12 cellular contexts compared by ENCODE assay signal in the genomic region with DNA sequence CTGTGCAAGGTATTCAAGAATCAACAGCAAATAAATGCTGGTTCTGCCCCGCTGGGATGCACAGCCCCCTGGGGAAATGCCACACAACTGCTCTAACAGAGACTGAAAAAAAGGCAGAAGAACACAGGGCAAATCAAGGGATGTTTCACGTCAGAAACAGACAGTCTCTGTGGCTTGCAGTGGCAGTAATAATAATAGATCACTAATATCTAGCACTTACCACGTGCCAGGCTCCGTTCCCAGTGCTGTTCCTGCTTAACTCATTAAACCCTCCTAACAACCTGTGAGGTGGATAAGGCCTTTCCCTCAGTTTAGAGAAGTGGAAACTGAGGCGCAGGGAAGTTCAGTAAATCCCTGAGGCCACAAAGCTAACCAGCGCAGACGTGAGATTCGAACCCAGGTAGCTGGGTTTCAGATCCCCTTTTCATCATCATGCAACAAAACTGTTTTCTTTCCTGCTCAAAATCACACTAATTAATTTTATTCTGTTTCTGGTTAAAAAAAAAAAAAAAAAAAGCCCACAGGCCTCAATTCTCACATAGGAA. TPM values are rescaled to one million over a fixed set of nuclear protein-coding genes. Genes with fewer than 3 reads are reported as not detected.
DNase-seq lines count a peak whose midpoint lies in the region; ATAC-seq, FAIRE-seq and TF ChIP-seq lines count a peak whose summit lies in the region.
"Had no signal": no experiment of that assay in that cellular context is flagged by ENCODE, and none has a peak within 500 bp of the region (broad histone marks: within the 10 kb centered on the region; RNA-seq: fewer than 3 reads in every experiment).

No MANE protein-coding gene starts in this region.

- H3K23ac ChIP-seq in H1 (ENCODE audit: insufficient read length): no peak overlapping the region

- H3K27ac Mint-ChIP-seq in activated CD4-positive, alpha-beta T cell treated with anti-CD3 and anti-CD28 coated beads, Interleukin-2, amount 10 ng/mL, durations not matched to agents 7 days and 5 days: no peak overlapping the region
- H3K27ac Mint-ChIP-seq: progenitor cell of endocrine pancreas had no signal

- H3K4me2 ChIP-seq in H1 (ENCODE audit: insufficient read depth in 1 of 2, low read depth in 2 of 2, low read length in 2 of 2) (peak overlapping the region in 1 of 2 experiments; percentile 18; a peak in 2 of 4 replicates), skeletal muscle satellite cell (ENCODE audit: low read length) (peak overlapping the region; percentile 77)

- H3K9ac ChIP-seq in HUES64 (ENCODE audit: low read depth, low read length) (0 out of 2 replicates have a peak overlapping the region, but pooled peaks have one; percentile 6), H1 (replicated peaks in 1 of 4; ENCODE audit: extremely low read depth in 1 of 4, low read depth in 3 of 4, low read length in 3 of 4) (no peak overlapping the region), skeletal muscle satellite cell (ENCODE audit: low read depth, low read length) (peak overlapping the region; percentile 75)

- peaks cover 6% of the 10 kb centered on the region for H3K9me3 Mint-ChIP-seq in activated CD4-positive, alpha-beta T cell treated with anti-CD3 and anti-CD28 coated beads, Interleukin-2, amount 10 ng/mL, durations not matched to agents 7 days and 5 days

- H3K23me2 ChIP-seq in H1 (ENCODE audit: low read depth, low read length): no peaks in the 10 kb centered on the region

- no peak for TF ChIP-seq POLR2A in H1 (IDR thresholded peaks at IDR 0.05; ENCODE audit: control extremely low read depth in 1 of 2, low read depth in 2 of 2, low read length in 2 of 2)

- H4K91ac ChIP-seq in H1 (replicated peaks; ENCODE audit: insufficient read length, low read length): no peak overlapping the region

- FAIRE-seq in H1 (lab: Jason Lieb, UNC): no peak
- FAIRE-seq: bronchial epithelial cell had no signal

- no peak overlapping the region for H2BK120ac ChIP-seq in H1 (replicated peaks; ENCODE audit: low read depth, low read length)

- H3K27ac ChIP-seq in HUES64 (ENCODE audit: low read depth, low read length) (peak overlapping the region; percentile 54), H1 (ENCODE audit: low read depth, low read length) (0 out of 2 replicates have a peak overlapping the region, but pooled peaks have one; percentile 0)

- no peak overlapping the region for H2BK20ac ChIP-seq in H1 (ENCODE audit: low read length)

- H2AFZ ChIP-seq in H1 (ENCODE audit: low read length): no peak overlapping the region

- H3K9me3 ChIP-seq in HUES64 (ENCODE audit: insufficient read depth, low read depth, low read length) (no peaks in the 10 kb centered on the region; the same call in 1 of the 2 replicates), H1 (ENCODE audit: insufficient read depth in 2 of 2, low read depth in 1 of 2, low read length in 1 of 2) (no peaks in the 10 kb centered on the region), skeletal muscle satellite cell (replicated peaks; ENCODE audit: low read length) (no peaks in the 10 kb centered on the region)

- peaks cover 12% of the 10 kb centered on the region; the same call in 1 of the 2 replicates for H3K79me1 ChIP-seq in H1 (ENCODE audit: low read depth, low read length)

- no peak overlapping the region for H3K4me3 Mint-ChIP-seq in activated CD4-positive, alpha-beta T cell treated with anti-CD3 and anti-CD28 coated beads, Interleukin-2, amount 10 ng/mL, durations not matched to agents 7 days and 5 days

- H3K27me3 Mint-ChIP-seq in activated CD4-positive, alpha-beta T cell treated with anti-CD3 and anti-CD28 coated beads, Interleukin-2, amount 10 ng/mL, durations not matched to agents 7 days and 5 days: no peaks in the 10 kb centered on the region
- H3K27me3 Mint-ChIP-seq: progenitor cell of endocrine pancreas had no signal

- H3K4me3 ChIP-seq in HUES64 (ENCODE audit: low read length): no peak overlapping the region
- no peak overlapping the region for H3K4me3 ChIP-seq in H1 (ENCODE audit: extremely low read depth in 1 of 4, insufficient read depth in 2 of 4, low read depth in 3 of 4, low read length in 4 of 4)
- H3K4me3 ChIP-seq in skeletal muscle satellite cell (ENCODE audit: low read length): no peak overlapping the region

- H4K20me1 ChIP-seq in H1 (replicated peaks in 1 of 2; ENCODE audit: control insufficient read depth in 1 of 2, insufficient read depth in 2 of 2, low read length in 2 of 2): peaks cover 3 to 5% of the 10 kb centered on the region in 2 experiments

- no peak for TF ChIP-seq RAD21 in H1 (IDR thresholded peaks at IDR 0.05 in 1 of 2, conservative IDR thresholded peaks at IDR 0.05 in 1 of 2; ENCODE audit: low read depth in 2 of 2, low read length in 2 of 2)

- ATAC-seq in GM18498 (IDR thresholded peaks at IDR 0.05; ENCODE audit: unreplicated experiment): peak; percentile 40
- no peak for ATAC-seq in left lobe of liver
- no peak for ATAC-seq in GM18870 (IDR thresholded peaks at IDR 0.05; ENCODE audit: unreplicated experiment)

- DNase-seq in H1 (ENCODE audit: low read depth in 1 of 2, low spot score in 2 of 2) (no peak), left lobe of liver (ENCODE audit: low spot score) (no peak), dermis blood vessel endothelial cell (no peak)
- DNase-seq in activated CD4-positive, alpha-beta T cell treated with anti-CD3 and anti-CD28 coated beads, Interleukin-2, amount 10 ng/mL, durations not matched to agents 7 days and 5 days: no peak
- DNase-seq: DMS 273 treated with DMSO at 0.1 percent for 48 hours, NCI-H1092 treated with DMSO at 0.1 percent for 48 hours had no signal

- TF ChIP-seq EP300 in H1 (IDR thresholded peaks at IDR 0.05; ENCODE audit: borderline replicate concordance in 1 of 2, low read depth in 2 of 2, low read length in 2 of 2): no peak

- no peak overlapping the region for H2BK12ac ChIP-seq in H1 (ENCODE audit: low read depth, low read length)

- no peak overlapping the region for H3K14ac ChIP-seq in H1 (ENCODE audit: insufficient read length)

- no peak overlapping the region for H3K4ac ChIP-seq in H1 (replicated peaks; ENCODE audit: insufficient read length, low read depth, low read length)

- H4K8ac ChIP-seq in H1 (ENCODE audit: extremely low read depth, insufficient read depth, low read length): no peak overlapping the region

- H3K4me1 ChIP-seq in HUES64 (ENCODE audit: insufficient read depth, low read length) (peaks cover 20% of the 10 kb centered on the region), H1 (replicated peaks in 1 of 4; ENCODE audit: control insufficient read depth in 3 of 4, insufficient read depth in 4 of 4, low read length in 3 of 4) (peaks cover 0 to 10% (median 4%) of the 10 kb centered on the region in 4 experiments; a peak in 4 of 7 replicates), skeletal muscle satellite cell (ENCODE audit: control insufficient read depth, insufficient read depth, low read length) (peaks cover 48% of the 10 kb centered on the region)

- POLR2A ChIA-PET in H1 (lab: Charles Lee; ENCODE audit: partially characterized antibody): no interaction called here
- POLR2A ChIA-PET in activated CD4-positive, alpha-beta T cell treated with anti-CD3 and anti-CD28 coated beads, Interleukin-2, amount 10 ng/mL, durations not matched to agents 7 days and 5 days (lab: Charles Lee): no interaction called here

- CTCF ChIA-PET in H1 (lab: Charles Lee; ENCODE audit: partially characterized antibody): interaction anchor here (0.7 kb wide), 1 partner anchor 9 kb away, joined by 5 read pairs; no protein-coding TSS in a partner anchor
- CTCF ChIA-PET in activated CD4-positive, alpha-beta T cell treated with anti-CD3 and anti-CD28 coated beads, Interleukin-2, amount 10 ng/mL, durations not matched to agents 7 days and 5 days (lab: Charles Lee): no interaction called here

- H3K27me3 ChIP-seq in HUES64 (ENCODE audit: insufficient read depth, low read length) (no peaks in the 10 kb centered on the region), H1 (replicated peaks in 1 of 4; ENCODE audit: control insufficient read depth in 3 of 4, extremely low read depth in 1 of 4, insufficient read depth in 3 of 4, low read length in 3 of 4) (no peaks in the 10 kb centered on the region), skeletal muscle satellite cell (ENCODE audit: control insufficient read depth, insufficient read depth, low read length) (no peaks in the 10 kb centered on the region)

- no peak overlapping the region; the same call in 1 of the 2 replicates for H2BK5ac ChIP-seq in H1 (ENCODE audit: low read depth, low read length)

- no peak overlapping the region for H2BK15ac ChIP-seq in H1 (ENCODE audit: low read length)

- 87% methylated on average over 8 of the region's 8 CpGs for WGBS in HUES64
- WGBS in H1 (ENCODE audit: extremely low coverage in 1 of 2, insufficient coverage in 1 of 2, insufficient read length in 1 of 2, insufficient replicate concordance in 2 of 2, low coverage in 1 of 2, low lambda C conversion rate in 2 of 2, missing lambda C conversion rate in 1 of 2), 2 experiments: 81% methylated on average over 8 of the region's 8 CpGs; no CpG with 5 or more reads in 1 of the 2 experiments

- H2AK5ac ChIP-seq in H1 (ENCODE audit: low read depth, low read length): no peak overlapping the region

- H3K56ac ChIP-seq in H1 (replicated peaks; ENCODE audit: insufficient read length, low read depth, low read length): no peak overlapping the region

- peaks cover 3 to 34% of the 10 kb centered on the region in 2 experiments; a peak in 3 of 4 replicates for H3K79me2 ChIP-seq in H1 (ENCODE audit: control insufficient read depth in 1 of 2, insufficient read depth in 2 of 2, low read length in 2 of 2)

- peaks cover 27% of the 10 kb centered on the region for H3K4me1 Mint-ChIP-seq in activated CD4-positive, alpha-beta T cell treated with anti-CD3 and anti-CD28 coated beads, Interleukin-2, amount 10 ng/mL, durations not matched to agents 7 days and 5 days

- H4K5ac ChIP-seq in H1 (ENCODE audit: insufficient read length, low read depth, low read length): no peak overlapping the region

- H3K36me3 ChIP-seq in HUES64 (ENCODE audit: insufficient read depth, low read length) (peaks cover 37% of the 10 kb centered on the region), H1 (ENCODE audit: control insufficient read depth in 2 of 4, insufficient read depth in 4 of 4, low read length in 3 of 4) (peaks cover 3 to 8% (median 6%) of the 10 kb centered on the region in 4 experiments; a peak in 6 of 8 replicates), skeletal muscle satellite cell (ENCODE audit: insufficient read depth, low read length) (peaks cover 29% of the 10 kb centered on the region)

- H3K36me3 Mint-ChIP-seq in activated CD4-positive, alpha-beta T cell treated with anti-CD3 and anti-CD28 coated beads, Interleukin-2, amount 10 ng/mL, durations not matched to agents 7 days and 5 days (ENCODE audit: low read depth): peaks cover 49% of the 10 kb centered on the region

- no peak for TF ChIP-seq CTCF in H1 (IDR thresholded peaks at IDR 0.05; ENCODE audit: control extremely low read depth in 1 of 3, insufficient read depth in 1 of 3, low read depth in 1 of 3, low read length in 3 of 3)

- no peak overlapping the region for H3K18ac ChIP-seq in H1 (ENCODE audit: extremely low read depth, low read length)

RNA-seq across cellular contexts. Expression of a gene that starts 36.7 kb away (rescaled TPM):
- polyA plus RNA-seq in HUES64 (2013, experiment 1 of 2): 54.9 TPM
- 59.2 TPM for polyA plus RNA-seq in HUES64 (2013, experiment 2 of 2)
- 91.4 and 93.2 TPM in 2 replicates for total RNA-seq in H1 (2021; fragmentation: NEBNext Ultra II Directional; extraction: Animal tissue kit (Norgen Biotek cat#: 25700))
- polyA plus RNA-seq in H1 (2011; rRNA removed): 28.5 and 37.7 TPM in 2 replicates
- 20.7 TPM for polyA plus RNA-seq in H1 (2011; cell fraction: cytosol; rRNA removed)
- polyA plus RNA-seq in H1 (2011; cell fraction: nucleus; rRNA removed): 39.6 TPM
- 48.0 to 73.9 TPM (median 59.4 TPM) in 4 replicates for polyA plus RNA-seq in H1 (2012, experiment 1 of 2)
- 45.2 TPM for polyA plus RNA-seq in H1 (2012, experiment 2 of 2)
- polyA plus RNA-seq in H1 (2013, experiment 1 of 2): 50.4 TPM
- 49.7 TPM for polyA plus RNA-seq in H1 (2013, experiment 2 of 2)
- polyA minus RNA-seq in H1 (2011; rRNA and poly(A)+ RNA removed): 54.1 and 54.2 TPM in 2 replicates
- polyA minus RNA-seq in H1 (2011; cell fraction: cytosol; rRNA and poly(A)+ RNA removed): 41.5 TPM
- 45.1 TPM for polyA minus RNA-seq in H1 (2011; cell fraction: nucleus; rRNA and poly(A)+ RNA removed)
- 24.1 and 27.3 TPM in 2 replicates for total RNA-seq in skeletal muscle satellite cell (2012; rRNA removed)
- total RNA-seq in left lobe of liver: 22.1 TPM
- total RNA-seq in dermis blood vessel endothelial cell: 59.9 and 81.3 TPM in 2 replicates
- total RNA-seq in activated CD4-positive, alpha-beta T cell treated with anti-CD3 and anti-CD28 coated beads, Interleukin-2, amount 10 ng/mL, durations not matched to agents 7 days and 5 days: 10 to 100 TPM; 72.4 to 73.2 TPM

Comparison
In these comparisons a context has a peak if more than half of its experiments do, and no peak if none do; other contexts are left out.
1. H3K9ac ChIP-seq: peak in HUES64 (single experiment) and skeletal muscle satellite cell (single experiment); none in H1 (0 of 4).